18 cellular contexts compared by ENCODE assay signal in genomic region chr1:211118407-211119102, GRCh38. TPM values are rescaled to one million over a fixed set of nuclear protein-coding genes. Genes with fewer than 3 reads are reported as not detected.
A peak's percentile ranks its signal among the peaks of the same experiment; 100 is the strongest.
DNase-seq lines count a peak whose midpoint lies in the region; ATAC-seq and TF ChIP-seq lines count a peak whose summit lies in the region.
"Had no signal": no experiment of that assay in that cellular context is flagged by ENCODE, and none has a peak within 500 bp of the region (broad histone marks: within the 10 kb centered on the region; RNA-seq: fewer than 3 reads in every experiment).

No MANE protein-coding gene starts in this region.

- in situ Hi-C loops in Caki2 (cut with HindIII; ENCODE audit: low pct_unique_long_range_greater_than_20kb, low sequenced_read_pairs) (no loop called here), GM13977 (cut with MboI; ENCODE audit: low pct_unique_long_range_greater_than_20kb, low sequenced_read_pairs, unreplicated experiment) (no loop called here)

- DNase-seq in Caki2 (ENCODE audit: low read depth): peak; percentile 3
- peak; percentile 88 for DNase-seq in M059J (ENCODE audit: low read depth)
- DNase-seq in fibroblast of gingiva (ENCODE audit: low read depth): peak; percentile 24
- peak; percentile 88 for DNase-seq in renal cortical epithelial cell (ENCODE audit: low read depth)
- no peak for DNase-seq in NAMALWA (ENCODE audit: low spot score)
- DNase-seq in GM13977 (ENCODE audit: low spot score): no peak
- DNase-seq: activated CD4-positive, alpha-beta T cell treated with anti-CD3 and anti-CD28 coated beads for 1 hour; activated naive CD8-positive, alpha-beta T cell treated with anti-CD3 and anti-CD28 coated beads, Interleukin-2, amount 50 U/mL, for 24 hours; effector memory CD8-positive, alpha-beta T cell; GOT3; NCI-H146; NCI-H2227 treated with DMSO at 0.1 percent for 48 hours; spleen had no signal

- no peak for ATAC-seq in HG02610 (IDR thresholded peaks at IDR 0.05; ENCODE audit: unreplicated experiment)
- no peak for ATAC-seq in HG03025 (IDR thresholded peaks at IDR 0.05; ENCODE audit: low FRiP score, unreplicated experiment)
- ATAC-seq: activated naive CD8-positive, alpha-beta T cell treated with anti-CD3 and anti-CD28 coated beads, Interleukin-2, amount 50 U/mL, for 24 hours; effector memory CD8-positive, alpha-beta T cell; natural killer cell treated with Interleukin-12 subunit alpha and Interleukin-12 subunit beta and Interleukin-15 and Interleukin-18, amount 100 ng/mL, for 72 hours; Panc1; SK-N-SH treated with all-trans-retinoic acid at 6 μM for 48 hours had no signal

- TF ChIP-seq CTCF in GM13977 (IDR thresholded peaks at IDR 0.05; ENCODE audit: extremely low read depth, insufficient read depth, missing control alignments): no peak

RNA-seq across cellular contexts. Expression of gene KCNH1, which starts 15.4 kb away (rescaled TPM):
- 1.4 and 2.0 TPM in 2 replicates for total RNA-seq in Caki2 (2014; rRNA removed; shearing (Covaris generic); ENCODE audit: low replicate concordance)
- total RNA-seq in M059J (2014; rRNA removed; shearing (Covaris generic)): 2.8 and 3.2 TPM in 2 replicates
- 7.1 and 18.3 TPM in 2 replicates for total RNA-seq in renal cortical epithelial cell
- total RNA-seq: natural killer cell treated with Interleukin-12 subunit alpha and Interleukin-12 subunit beta and Interleukin-15 and Interleukin-18, amount 100 ng/mL, for 72 hours; spleen had no signal

Comparison
In these comparisons a context has a peak if more than half of its experiments do, and no peak if none do; other contexts are left out.
1. DNase-seq: peak in Caki2 (single experiment), M059J (single experiment), fibroblast of gingiva (single experiment) and renal cortical epithelial cell (single experiment); none in NAMALWA (single experiment) and GM13977 (single experiment).